ENCODE assay signal across 21 cellular contexts in genomic region chr14:75572104-75572503, GRCh38. TPM values are rescaled to one million over a fixed set of nuclear protein-coding genes. Genes with fewer than 3 reads are reported as not detected.
A peak's percentile ranks its signal among the peaks of the same experiment; 100 is the strongest.
DNase-seq lines count a peak whose midpoint lies in the region; ATAC-seq and FAIRE-seq lines count a peak whose summit lies in the region.
"Had no signal": no experiment of that assay in that cellular context is flagged by ENCODE, and none has a peak within 500 bp of the region (broad histone marks: within the 10 kb centered on the region; RNA-seq: fewer than 3 reads in every experiment).

No MANE protein-coding gene starts in this region.

- H4K5ac ChIP-seq in mesendoderm (ENCODE audit: low read length): no peak overlapping the region

- peaks cover 3% of the 10 kb centered on the region for H3K36me3 Mint-ChIP-seq in activated naive CD8-positive, alpha-beta T cell
- H3K36me3 Mint-ChIP-seq in activated naive CD8-positive, alpha-beta T cell treated with anti-CD3 and anti-CD28 coated beads for 36 hours: no peaks in the 10 kb centered on the region

- DNase-seq in activated naive CD8-positive, alpha-beta T cell treated with anti-CD3 and anti-CD28 coated beads for 36 hours: no peak
- DNase-seq in trophoblast cell (peak; percentile 41 to 81), urothelium cell line (ENCODE audit: low spot score) (no peak), mesendoderm (no peak)
- DNase-seq in stimulated activated CD8-positive, alpha-beta memory T cell treated with anti-CD3 and anti-CD28 coated beads, Interleukin-4, amount 100 ng/mL, for 48 hours: no peak
- DNase-seq: ACHN; CD4-positive, CD25-positive, alpha-beta regulatory T cell; GOT3; HCEC 1CT; HFFc6 had no signal

- H2BK15ac ChIP-seq in mesendoderm (replicated peaks; ENCODE audit: low read depth): no peak overlapping the region

- peaks cover 5 to 7% of the 10 kb centered on the region in 2 experiments for H3K4me1 ChIP-seq in trophoblast cell (ENCODE audit: control insufficient read depth in 1 of 2, insufficient read depth in 2 of 2, low read length in 2 of 2)
- no peaks in the 10 kb centered on the region for H3K4me1 ChIP-seq in mesendoderm (ENCODE audit: control insufficient read depth, low read depth, low read length)

- no peak overlapping the region for H3K14ac ChIP-seq in trophoblast cell (ENCODE audit: low read length)

- H3K23ac ChIP-seq in trophoblast cell (ENCODE audit: low read length): no peak overlapping the region
- H3K23ac ChIP-seq in mesendoderm (ENCODE audit: low read length): no peak overlapping the region

- H3K9me3 Mint-ChIP-seq in activated naive CD8-positive, alpha-beta T cell (ENCODE audit: low read depth): no peaks in the 10 kb centered on the region
- no peaks in the 10 kb centered on the region for H3K9me3 Mint-ChIP-seq in activated naive CD8-positive, alpha-beta T cell treated with anti-CD3 and anti-CD28 coated beads for 36 hours
- H3K9me3 Mint-ChIP-seq: HFFc6 had no signal

- no CpG with 5 or more reads among the region's 6 CpGs for WGBS in trophoblast cell (ENCODE audit: extremely low coverage, insufficient coverage, insufficient read length)
- WGBS in mesendoderm (ENCODE audit: extremely low coverage, insufficient coverage, low lambda C conversion rate): no CpG with 5 or more reads among the region's 6 CpGs

- H3K36me3 ChIP-seq in trophoblast cell (ENCODE audit: control insufficient read depth in 1 of 2, insufficient read depth in 2 of 2, low read length in 2 of 2) (no peaks in the 10 kb centered on the region), mesendoderm (ENCODE audit: control insufficient read depth, insufficient read depth, low read length) (no peaks in the 10 kb centered on the region)
- H3K36me3 ChIP-seq: BLaER1 treated with 17β-estradiol and CSF1 and Interleukin-3, amounts not matched to agents 10 nM and 100 nM had no signal

- no peak overlapping the region for H3K4me3 Mint-ChIP-seq in activated naive CD8-positive, alpha-beta T cell
- no peak overlapping the region for H3K4me3 Mint-ChIP-seq in activated naive CD8-positive, alpha-beta T cell treated with anti-CD3 and anti-CD28 coated beads for 36 hours
- H3K4me3 Mint-ChIP-seq: HFFc6 had no signal

- H3K4me3 ChIP-seq in trophoblast cell (ENCODE audit: low read depth, low read length) (no peak overlapping the region), mesendoderm (ENCODE audit: low read length) (no peak overlapping the region)
- H3K4me3 ChIP-seq: BLaER1 treated with 17β-estradiol and CSF1 and Interleukin-3, amounts not matched to agents 10 nM and 100 nM had no signal

- ATAC-seq in esophagus mucosa: peak; percentile 79
- ATAC-seq in HG02981 (IDR thresholded peaks at IDR 0.05; ENCODE audit: unreplicated experiment): no peak
- ATAC-seq: HepG2 had no signal

- peak overlapping the region; percentile 19 for H2AFZ ChIP-seq in trophoblast cell (ENCODE audit: insufficient read depth, low read length, poor library complexity)

- peaks cover 2% of the 10 kb centered on the region for H3K9me3 ChIP-seq in trophoblast cell (ENCODE audit: insufficient read depth, low read depth, low read length)

- H2AK5ac ChIP-seq in trophoblast cell (ENCODE audit: low read length) (no peak overlapping the region), mesendoderm (ENCODE audit: low read length) (no peak overlapping the region)

- H3K79me2 ChIP-seq in trophoblast cell (ENCODE audit: control insufficient read depth, insufficient read depth, low read length, poor library complexity) (no peaks in the 10 kb centered on the region), mesendoderm (ENCODE audit: control insufficient read depth, insufficient read depth, low read length) (no peaks in the 10 kb centered on the region)

- peak; percentile 65 for FAIRE-seq in urothelium cell line (lab: Jason Lieb, UNC)
- FAIRE-seq: G401.6, GM12891, GM19239, HepG2 had no signal

- H2BK5ac ChIP-seq in trophoblast cell (ENCODE audit: low read depth, low read length, poor library complexity): no peak overlapping the region
- no peak overlapping the region for H2BK5ac ChIP-seq in mesendoderm (ENCODE audit: low read length)

- no peak overlapping the region for H2BK120ac ChIP-seq in trophoblast cell (ENCODE audit: insufficient read depth, low read length, poor library complexity)
- no peak overlapping the region for H2BK120ac ChIP-seq in mesendoderm (ENCODE audit: low read depth, low read length)

- H3K4me2 ChIP-seq in trophoblast cell (ENCODE audit: low read length) (no peak overlapping the region), mesendoderm (ENCODE audit: low read length) (no peak overlapping the region)
- H3K4me2 ChIP-seq: BLaER1 treated with 17β-estradiol and CSF1 and Interleukin-3, amounts not matched to agents 10 nM and 100 nM had no signal

- no peak overlapping the region for H4K12ac ChIP-seq in trophoblast cell (ENCODE audit: low read depth, low read length)

- H3K18ac ChIP-seq in trophoblast cell (ENCODE audit: low read length): no peak overlapping the region
- no peak overlapping the region for H3K18ac ChIP-seq in mesendoderm (ENCODE audit: low read length)

- peaks cover 21% of the 10 kb centered on the region for H3K4me1 Mint-ChIP-seq in activated naive CD8-positive, alpha-beta T cell (ENCODE audit: low read depth)
- H3K4me1 Mint-ChIP-seq in activated naive CD8-positive, alpha-beta T cell treated with anti-CD3 and anti-CD28 coated beads for 36 hours: peaks cover 28% of the 10 kb centered on the region

- H3K79me1 ChIP-seq in trophoblast cell (ENCODE audit: low read length) (peaks cover 3% of the 10 kb centered on the region), mesendoderm (ENCODE audit: low read length) (no peaks in the 10 kb centered on the region)

- H3K9ac ChIP-seq in trophoblast cell (ENCODE audit: low read length) (no peak overlapping the region), mesendoderm (ENCODE audit: low read length) (no peak overlapping the region)
- H3K9ac ChIP-seq: BLaER1 treated with 17β-estradiol and CSF1 and Interleukin-3, amounts not matched to agents 10 nM and 100 nM had no signal

- no peak overlapping the region for H3K56ac ChIP-seq in mesendoderm (ENCODE audit: low read length)

- peak overlapping the region; percentile 56 for H3K27ac Mint-ChIP-seq in activated naive CD8-positive, alpha-beta T cell
- no peak overlapping the region for H3K27ac Mint-ChIP-seq in activated naive CD8-positive, alpha-beta T cell treated with anti-CD3 and anti-CD28 coated beads for 36 hours
- H3K27ac Mint-ChIP-seq: HFFc6 had no signal

- H4K91ac ChIP-seq in trophoblast cell (ENCODE audit: low read depth, low read length): peak overlapping the region; percentile 19

- H3K27me3 Mint-ChIP-seq in activated naive CD8-positive, alpha-beta T cell: no peaks in the 10 kb centered on the region
- H3K27me3 Mint-ChIP-seq in activated naive CD8-positive, alpha-beta T cell treated with anti-CD3 and anti-CD28 coated beads for 36 hours: no peaks in the 10 kb centered on the region
- H3K27me3 Mint-ChIP-seq: CD4-positive, CD25-positive, alpha-beta regulatory T cell had no signal

- H3K4ac ChIP-seq in trophoblast cell (ENCODE audit: low read depth, low read length) (no peak overlapping the region), mesendoderm (ENCODE audit: low read depth, low read length) (no peak overlapping the region)

- H3K27me3 ChIP-seq in trophoblast cell (ENCODE audit: insufficient read depth, low read length): no peaks in the 10 kb centered on the region
- no peaks in the 10 kb centered on the region for H3K27me3 ChIP-seq in mesendoderm (ENCODE audit: insufficient read depth, low read length, poor library complexity)
- H3K27me3 ChIP-seq: BLaER1 treated with 17β-estradiol and CSF1 and Interleukin-3, amounts not matched to agents 10 nM and 100 nM had no signal

- no peak overlapping the region for H2BK12ac ChIP-seq in trophoblast cell (ENCODE audit: low read length)

- H3K27ac ChIP-seq in trophoblast cell (ENCODE audit: low read depth, low read length): no peak overlapping the region
- no peak overlapping the region for H3K27ac ChIP-seq in mesendoderm (ENCODE audit: low read depth, low read length)
- H3K27ac ChIP-seq: BLaER1 treated with 17β-estradiol and CSF1 and Interleukin-3, amounts not matched to agents 10 nM and 100 nM had no signal

- no peak overlapping the region for H4K8ac ChIP-seq in trophoblast cell (ENCODE audit: low read depth, low read length)
- no peak overlapping the region for H4K8ac ChIP-seq in mesendoderm (ENCODE audit: low read depth, low read length)

RNA-seq across cellular contexts. Expression of gene FLVCR2, which starts 6.3 kb away (rescaled TPM):
- under 1 TPM; 0.64 to 0.78 TPM for total RNA-seq in activated naive CD8-positive, alpha-beta T cell treated with anti-CD3 and anti-CD28 coated beads for 36 hours
- 7.0 TPM for total RNA-seq in esophagus mucosa
- polyA plus RNA-seq in trophoblast cell (2013): 23.1 and 26.4 TPM in 2 replicates
- 3.3 TPM for polyA plus RNA-seq in mesendoderm (2013, experiment 1 of 2)
- polyA plus RNA-seq in mesendoderm (2013, experiment 2 of 2): 3.2 TPM

RNA-seq across cellular contexts. Expression of gene BATF, which starts 49.8 kb away (rescaled TPM):
- 10 to 100 TPM; 46.2 to 47.9 TPM for total RNA-seq in activated naive CD8-positive, alpha-beta T cell treated with anti-CD3 and anti-CD28 coated beads for 36 hours
- 0.84 TPM for total RNA-seq in esophagus mucosa
- 1.9 and 2.2 TPM in 2 replicates for polyA plus RNA-seq in trophoblast cell (2013)
- polyA plus RNA-seq in mesendoderm (2013, experiment 1 of 2): not detected
- not detected for polyA plus RNA-seq in mesendoderm (2013, experiment 2 of 2)
- total RNA-seq: A172, Daoy, HFFc6, HT1080 had no signal

Comparison
In these comparisons a context has a peak if more than half of its experiments do, and no peak if none do; other contexts are left out.
1. DNase-seq: peak in trophoblast cell (2 of 2); none in activated naive CD8-positive, alpha-beta T cell treated with anti-CD3 and anti-CD28 coated beads for 36 hours (single experiment), urothelium cell line (single experiment), stimulated activated CD8-positive, alpha-beta memory T cell treated with anti-CD3 and anti-CD28 coated beads, Interleukin-4, amount 100 ng/mL, for 48 hours (single experiment) and mesendoderm (single experiment).
2. RNA of gene BATF, which starts 49.8 kb away (total RNA-seq): 46.2 to 47.9 TPM in activated naive CD8-positive, alpha-beta T cell treated with anti-CD3 and anti-CD28 coated beads for 36 hours; 0.84 TPM in esophagus mucosa (single experiment); every median in the first group is over 10 times any median in the second.